Comparison of ENCODE assay signal across 19 cellular contexts in genomic region chr12:38154096-38155019, GRCh38.
"Had no signal": no experiment of that assay in that cellular context is flagged by ENCODE, and none has a peak within 500 bp of the region (broad histone marks: within the 10 kb centered on the region; RNA-seq: fewer than 3 reads in every experiment).

No MANE protein-coding gene starts in this region.

- H3K9me3 ChIP-seq: pancreas, right lobe of liver, tibial artery, vagina had no signal

- H3K27me3 ChIP-seq: heart left ventricle, pancreas, right lobe of liver, spleen, tibial artery, upper lobe of left lung, vagina had no signal

- H3K36me3 ChIP-seq: heart left ventricle, pancreas, right lobe of liver, spleen, tibial artery, upper lobe of left lung, vagina had no signal

- H3K4me3 ChIP-seq: coronary artery, heart left ventricle, pancreas, right lobe of liver, spleen, tibial artery, upper lobe of left lung, vagina had no signal

- ATAC-seq: heart left ventricle; left lobe of liver; natural killer cell; pancreas; right lobe of liver; stimulated activated memory B cell treated with anti-CD40 and anti-IgM and Interleukin-4, amounts not matched to agents 10 μg/mL and 1 μg/mL and 100 μg/mL, for 72 hours had no signal

- H3K4me1 ChIP-seq: heart left ventricle, pancreas, right lobe of liver, spleen, tibial artery, upper lobe of left lung, vagina had no signal

- H3K27ac ChIP-seq: coronary artery, heart left ventricle, pancreas, right lobe of liver, spleen, tibial artery, upper lobe of left lung, vagina had no signal

- DNase-seq: effector CD4-positive, alpha-beta T cell; heart left ventricle; hippocampal formation; kidney glomerular epithelial cell; mammary epithelial cell; natural killer cell; nucleus accumbens; right lobe of liver; spleen; stimulated activated CD4-positive, alpha-beta T cell treated with anti-CD3 and anti-CD28 coated beads, Interleukin-15, amount 100 ng/mL, for 24 hours; stimulated activated CD4-positive, alpha-beta T cell treated with anti-CD3 and anti-CD28 coated beads, Interleukin-1b, Interleukin-23, amount 100 ng/mL, for 48 hours; stimulated activated CD4-positive, alpha-beta T cell treated with anti-CD3 and anti-CD28 coated beads, Interleukin-4, amount 100 ng/mL, for 24 hours had no signal
